10 cellular contexts compared by ENCODE assay signal in the genomic region with DNA sequence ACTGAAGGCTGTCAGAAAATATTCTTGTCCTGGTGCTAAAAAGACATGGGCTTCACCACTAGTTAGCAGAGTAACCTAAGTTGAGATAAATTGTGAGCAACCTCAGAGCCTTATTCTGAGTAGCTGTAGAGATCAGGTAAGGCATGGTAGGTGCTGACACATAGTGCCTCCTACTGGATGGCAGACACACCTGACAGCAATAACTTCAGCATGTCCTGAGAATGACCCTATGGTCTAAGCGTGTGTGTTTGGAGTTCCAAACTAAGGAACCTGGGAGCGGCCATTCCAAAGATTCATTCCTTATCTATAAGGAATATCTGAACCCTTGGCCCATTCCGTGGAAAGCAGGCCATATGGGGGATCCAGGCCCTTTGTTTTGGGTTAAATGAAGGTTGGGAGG. TPM values are rescaled to one million over a fixed set of nuclear protein-coding genes. Genes with fewer than 3 reads are reported as not detected.
A peak's percentile ranks its signal among the peaks of the same experiment; 100 is the strongest.
DNase-seq lines count a peak whose midpoint lies in the region; ATAC-seq and TF ChIP-seq lines count a peak whose summit lies in the region.
"Had no signal": no experiment of that assay in that cellular context is flagged by ENCODE, and none has a peak within 500 bp of the region (broad histone marks: within the 10 kb centered on the region; RNA-seq: fewer than 3 reads in every experiment).

No MANE protein-coding gene starts in this region.

- POLR2A ChIA-PET in GM10248 (lab: Yijun Ruan, JAX) (interaction anchor here (0.5 to 0.9 kb wide), 2 partner anchors 332 to 925 kb away, joined by 3 read pairs; no protein-coding TSS in a partner anchor), WTC11 (lab: Charles Lee) (no interaction called here)

- no peaks in the 10 kb centered on the region for H3K36me3 ChIP-seq in GM23338 (ENCODE audit: insufficient read depth)
- H3K36me3 ChIP-seq in adrenal gland (replicated peaks in 1 of 2) = no peaks in the 10 kb centered on the region

- H3K4me3 Mint-ChIP-seq in GM23338 = no peak overlapping the region
- H3K4me3 Mint-ChIP-seq in WTC11 = no peak overlapping the region
- H3K4me3 Mint-ChIP-seq in memory B cell = no peak overlapping the region

- no peaks in the 10 kb centered on the region for H3K9me3 ChIP-seq in adrenal gland (replicated peaks in 1 of 3)

- no peak overlapping the region for H3K27ac ChIP-seq in GM23338 (ENCODE audit: low read depth)
- H3K27ac ChIP-seq in adrenal gland = no peak overlapping the region

- H3K4me1 ChIP-seq in GM23338 (ENCODE audit: insufficient read depth) (peaks cover 8% of the 10 kb centered on the region; the same call in 1 of the 2 replicates), adrenal gland (replicated peaks in 1 of 2) (no peaks in the 10 kb centered on the region)

- H3K4me1 Mint-ChIP-seq in GM23338 = peaks cover 12% of the 10 kb centered on the region
- H3K4me1 Mint-ChIP-seq in WTC11 = peaks cover 14% of the 10 kb centered on the region
- H3K4me1 Mint-ChIP-seq in memory B cell = peaks cover 33% of the 10 kb centered on the region

- peak; percentile 46 for TF ChIP-seq CTCF in GM10248 (IDR thresholded peaks at IDR 0.05; ENCODE audit: control extremely low read depth, extremely low read depth, low read depth, missing control alignments)
- TF ChIP-seq CTCF in GM23338 (conservative IDR thresholded peaks at IDR 0.05; ENCODE audit: low read depth in 2 of 2) = peak; percentile 68 to 86
- TF ChIP-seq CTCF in WTC11 (IDR thresholded peaks at IDR 0.05) = peak; percentile 41; the same call in 1 of the 2 replicates
- TF ChIP-seq CTCF in adrenal gland (IDR thresholded peaks at IDR 0.05) = no peak

- no peak overlapping the region for H3K4me2 ChIP-seq in GM23338

- CTCF ChIA-PET in GM10248 (lab: Yijun Ruan, JAX) = interaction anchor here (1.1 to 4.2 kb wide), 13 partner anchors 9 to 1255 kb away, joined by 3 to 44 read pairs (median 5); no protein-coding TSS in a partner anchor
- CTCF ChIA-PET in WTC11 (lab: Charles Lee) = interaction anchor here (0.5 to 2.1 kb wide), 15 partner anchors 8 to 664 kb away, joined by 3 to 10 read pairs (median 5); no protein-coding TSS in a partner anchor

- TF ChIP-seq POLR2A in adrenal gland (IDR thresholded peaks at IDR 0.05) = no peak

- peaks cover 3% of the 10 kb centered on the region; the same call in 1 of the 2 replicates for H3K9me2 ChIP-seq in GM23338 (ENCODE audit: insufficient read depth)

- ATAC-seq in GM23338 (peak; percentile 98), WTC11 (peak; percentile 99), memory B cell (ENCODE audit: low read depth) (no peak)
- ATAC-seq: activated CD4-positive, CD25-positive, alpha-beta regulatory T cell treated with anti-CD3 and anti-CD28 coated beads, Interleukin-2, amount 50 U/mL, for 24 hours had no signal

- no peak for DNase-seq in GM10248 (ENCODE audit: extremely low spot score)
- DNase-seq in GM23338 (ENCODE audit: low spot score) = peak; percentile 54
- peak; percentile 20 for DNase-seq in WTC11 (ENCODE audit: low spot score)
- no peak for DNase-seq in memory B cell (ENCODE audit: low spot score in 2 of 2)
- no peak for DNase-seq in ecto neural progenitor cell (ENCODE audit: low spot score)
- DNase-seq in adrenal gland = no peak
- DNase-seq in middle frontal gyrus (ENCODE audit: extremely low spot score, low spot score) = no peak
- DNase-seq: NCI-H2081 treated with DMSO at 0.1 percent for 48 hours, SHP77 had no signal

- no peaks in the 10 kb centered on the region for H4K20me1 ChIP-seq in GM23338 (replicated peaks; ENCODE audit: insufficient read depth)

- H3K27ac Mint-ChIP-seq in GM23338 (no peak overlapping the region), WTC11 (no peak overlapping the region), memory B cell (peak overlapping the region; percentile 85)

- H3K9me3 Mint-ChIP-seq in GM23338 (no peaks in the 10 kb centered on the region; the same call in 2 of the 3 replicates), WTC11 (no peaks in the 10 kb centered on the region), memory B cell (no peaks in the 10 kb centered on the region)

- H3K27me3 Mint-ChIP-seq in GM23338 (ENCODE audit: insufficient read depth, low read depth, poor library complexity) = peaks cover 2% of the 10 kb centered on the region
- H3K27me3 Mint-ChIP-seq in WTC11 (ENCODE audit: low read depth) = no peaks in the 10 kb centered on the region
- H3K27me3 Mint-ChIP-seq in memory B cell = no peaks in the 10 kb centered on the region

- intact Hi-C loops in adrenal gland (cut with DNase I) = no loop called here

- H3F3A ChIP-seq in GM23338 (replicated peaks; ENCODE audit: low read depth) = no peaks in the 10 kb centered on the region

- H3K27me3 ChIP-seq in GM23338 (ENCODE audit: insufficient read depth) = no peaks in the 10 kb centered on the region
- H3K27me3 ChIP-seq in adrenal gland = no peaks in the 10 kb centered on the region

- WGBS in adrenal gland, 4 donors = 75 to 97% (median 83%) methylated on average over 3 of the region's 3 CpGs

- no peaks in the 10 kb centered on the region for H3K79me2 ChIP-seq in GM23338 (replicated peaks; ENCODE audit: insufficient read depth)

- H3K36me3 Mint-ChIP-seq in GM23338 (ENCODE audit: low read depth) = no peaks in the 10 kb centered on the region
- no peaks in the 10 kb centered on the region for H3K36me3 Mint-ChIP-seq in WTC11
- H3K36me3 Mint-ChIP-seq in memory B cell = no peaks in the 10 kb centered on the region

- H3K4me3 ChIP-seq in GM23338 (no peak overlapping the region), adrenal gland (no peak overlapping the region)

- 0 out of 2 replicates have a peak overlapping the region, but pooled peaks have one; percentile 45 for H2AFZ ChIP-seq in GM23338

TF ChIP-seq in GM23338, 12 proteins besides CTCF, POLR2A, EP300 and RAD21 (continues in another document):
- TF ChIP-seq STAT1 (IDR thresholded peaks at IDR 0.05; ENCODE audit: unreplicated experiment) (no peak), POLR2AphosphoS5 (IDR thresholded peaks at IDR 0.05; ENCODE audit: low read depth) (no peak), EZH2 (IDR thresholded peaks at IDR 0.05; ENCODE audit: low read depth, unreplicated experiment) (no peak), ZNF331 (CRISPR knock-in tag; IDR thresholded peaks at IDR 0.05; ENCODE audit: low read depth) (no peak), ZNF114 (CRISPR knock-in tag; IDR thresholded peaks at IDR 0.05) (no peak), CREB1 (CRISPR knock-in tag; IDR thresholded peaks at IDR 0.05; ENCODE audit: low read depth) (no peak), JUNB (IDR thresholded peaks at IDR 0.05; ENCODE audit: unreplicated experiment) (no peak), NANOG (IDR thresholded peaks at IDR 0.05; ENCODE audit: borderline replicate concordance) (no peak)

TF ChIP-seq in WTC11, 78 proteins besides CTCF, POLR2A, EP300 and RAD21:
- TF ChIP-seq ZNF232 (CRISPR knock-in tag; IDR thresholded peaks at IDR 0.05) (no peak), EMX1 (CRISPR knock-in tag; IDR thresholded peaks at IDR 0.05) (no peak), TEAD4 (CRISPR knock-in tag; IDR thresholded peaks at IDR 0.05) (no peak), FOXK1 (CRISPR knock-in tag; IDR thresholded peaks at IDR 0.05) (no peak), ZBTB21 (CRISPR knock-in tag; IDR thresholded peaks at IDR 0.05; ENCODE audit: borderline replicate concordance) (no peak), GTF2I (CRISPR knock-in tag; conservative IDR thresholded peaks at IDR 0.05) (no peak), RORB (CRISPR knock-in tag; IDR thresholded peaks at IDR 0.05) (no peak), TCF7 (CRISPR knock-in tag; IDR thresholded peaks at IDR 0.05; ENCODE audit: low read depth) (no peak), FOXP1 (CRISPR knock-in tag; IDR thresholded peaks at IDR 0.05; ENCODE audit: borderline replicate concordance) (no peak), HMGA2 (CRISPR knock-in tag; IDR thresholded peaks at IDR 0.05) (no peak), RELA (CRISPR knock-in tag; IDR thresholded peaks at IDR 0.05; ENCODE audit: borderline replicate concordance) (no peak), ZNF121 (CRISPR knock-in tag; IDR thresholded peaks at IDR 0.05) (no peak)

RNA-seq across cellular contexts. Expression of a gene that starts 46.0 kb away (rescaled TPM):
- not detected in 2 replicates for total RNA-seq in GM23338 (2014; rRNA removed; shearing (Covaris generic))
- not detected in 2 replicates for polyA plus RNA-seq in GM23338 (2016; fragmentation: Nextera tagmentation; extraction: Ambion mirVana)
- total RNA-seq in WTC11 (2021) = 0.05 TPM in 2 of 3 replicates, not detected in the other
- total RNA-seq in adrenal gland = not detected
- polyA plus RNA-seq in adrenal gland = under 1 TPM in 2 of 3 donors, not detected in 1; 0.04 to 0.40 TPM

Comparison
In these comparisons a context has a peak if more than half of its experiments do, and no peak if none do; other contexts are left out.
1. DNase-seq: peak in GM23338 (single experiment) and WTC11 (single experiment); none in GM10248 (single experiment), memory B cell (0 of 2), ecto neural progenitor cell (single experiment), adrenal gland (0 of 7) and middle frontal gyrus (single experiment).
2. CTCF ChIP-seq: peak in GM10248 (single experiment), GM23338 (2 of 2) and WTC11 (single experiment); none in adrenal gland (0 of 6).